In the genomic region with DNA sequence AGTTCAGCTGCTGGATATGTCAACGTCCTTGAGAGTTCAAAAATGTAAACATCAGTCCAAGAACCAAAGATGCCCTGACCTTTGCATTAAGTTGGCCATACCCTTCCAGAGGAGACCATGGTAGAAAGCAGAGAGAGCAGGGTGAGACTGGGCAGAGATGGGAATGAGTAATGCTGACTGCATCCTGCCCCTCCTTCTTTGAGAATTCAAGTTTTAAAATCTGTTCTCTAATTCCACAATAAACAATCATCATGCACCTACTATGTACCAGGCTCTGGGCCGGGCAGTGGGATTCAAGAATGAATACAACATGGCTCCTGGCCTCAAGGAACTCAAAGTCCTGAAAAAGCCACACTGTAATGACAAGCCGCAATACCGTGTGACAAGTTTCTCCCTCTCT, we compare ENCODE assay signal across 37 cellular contexts. TPM values are rescaled to one million over a fixed set of nuclear protein-coding genes. Genes with fewer than 3 reads are reported as not detected.
DNase-seq lines count a peak whose midpoint lies in the region; ATAC-seq and TF ChIP-seq lines count a peak whose summit lies in the region.
"Had no signal": no experiment of that assay in that cellular context is flagged by ENCODE, and none has a peak within 500 bp of the region (broad histone marks: within the 10 kb centered on the region; RNA-seq: fewer than 3 reads in every experiment).

No MANE protein-coding gene starts in this region.

- CTCF ChIA-PET in RWPE1 (lab: Yijun Ruan, JAX), result no interaction called here

- no peak overlapping the region for H3K4me3 ChIP-seq in fibroblast of mammary gland (ENCODE audit: control insufficient read depth, low read depth, low read length)
- H3K4me3 ChIP-seq: GM23338, left lung, pancreas, skin epidermis, suprapubic skin, upper lobe of left lung had no signal

- POLR2A ChIA-PET in RWPE1 (lab: Yijun Ruan, JAX; ENCODE audit: low non-redundant PET), result no interaction called here

- H3K27ac ChIP-seq in RWPE1, result no peak overlapping the region
- H3K27ac ChIP-seq: KMS-11, left lung, pancreas, suprapubic skin, upper lobe of left lung, VCaP had no signal

- DNase-seq in A172 (ENCODE audit: low spot score) (peak; percentile 23), GM03348 (ENCODE audit: low spot score) (peak; percentile 37), RWPE1 (ENCODE audit: low spot score) (peak; percentile 26), fibroblast of mammary gland (ENCODE audit: low read depth) (peak; percentile 28), DMS153 (lab: John Stamatoyannopoulos, UW) (no peak), NOMO-1 (lab: John Stamatoyannopoulos, UW; ENCODE audit: unreplicated experiment in 2 of 2) (no peak)
- DNase-seq: activated CD4-positive, alpha-beta T cell treated with anti-CD3 and anti-CD28 coated beads for 4 hours; activated CD8-positive, alpha-beta T cell treated with anti-CD3 and anti-CD28 coated beads, Interleukin-2, amount 10 ng/mL, durations not matched to agents 7 days and 5 days; activated naive CD4-positive, alpha-beta T cell treated with anti-CD3 and anti-CD28 coated beads, Interleukin-2, amount 50 U/mL, for 16 hours; amniotic stem cell; CD8-positive, alpha-beta memory T cell; GDM1; HFFc6; left lung; mesenchymal stem cell; NCI-H1436; NCI-H2081; NCI-H345; NCI-H69; pancreas; SIG-M5; stimulated activated naive CD4-positive, alpha-beta T cell; upper lobe of left lung had no signal

- TF ChIP-seq CTCF in RWPE1 (conservative IDR thresholded peaks at IDR 0.05; ENCODE audit: low read depth) (no peak), fibroblast of mammary gland (conservative IDR thresholded peaks at IDR 0.05; ENCODE audit: control insufficient read depth, insufficient read depth, low read depth, low read length) (no peak)

- ATAC-seq in GM21515 (IDR thresholded peaks at IDR 0.05; ENCODE audit: unreplicated experiment) (no peak), HG02973 (IDR thresholded peaks at IDR 0.05; ENCODE audit: unreplicated experiment) (no peak)
- ATAC-seq: activated CD8-positive, alpha-beta T cell treated with anti-CD3 and anti-CD28 coated beads, Interleukin-2, amount 10 ng/mL, durations not matched to agents 7 days and 5 days; activated T-helper 17 cell treated with anti-CD3 and anti-CD28 coated beads, Interleukin-2, amount 50 U/mL, for 72 hours; GM23338; left lung; Panc1; pancreas had no signal

RNA-seq across cellular contexts. Expression of gene HAO2, which starts 3.9 kb away (rescaled TPM):
- total RNA-seq in A172 (2014; rRNA removed; shearing (Covaris generic)), result not detected in 2 replicates
- total RNA-seq: activated CD8-positive, alpha-beta T cell treated with anti-CD3 and anti-CD28 coated beads, Interleukin-2, amount 10 ng/mL, durations not matched to agents 7 days and 5 days; activated T-helper 17 cell treated with anti-CD3 and anti-CD28 coated beads, Interleukin-2, amount 50 U/mL, for 72 hours; B cell; CD8-positive, alpha-beta memory T cell; cerebellum; dermis microvascular lymphatic vessel endothelial cell; fibroblast of lung; GM23338; HFFc6; left lung; pancreas; renal cortical epithelial cell had no signal

RNA-seq across cellular contexts. Expression of gene HSD3B2, which starts 50.3 kb away (rescaled TPM):
- not detected in 2 replicates for total RNA-seq in A172 (2014; rRNA removed; shearing (Covaris generic))
- total RNA-seq: activated CD8-positive, alpha-beta T cell treated with anti-CD3 and anti-CD28 coated beads, Interleukin-2, amount 10 ng/mL, durations not matched to agents 7 days and 5 days; activated T-helper 17 cell treated with anti-CD3 and anti-CD28 coated beads, Interleukin-2, amount 50 U/mL, for 72 hours; B cell; CD8-positive, alpha-beta memory T cell; cerebellum; dermis microvascular lymphatic vessel endothelial cell; fibroblast of lung; GM23338; HFFc6; left lung; renal cortical epithelial cell had no signal

Comparison
In these comparisons a context has a peak if more than half of its experiments do, and no peak if none do; other contexts are left out.
1. DNase-seq: peak in A172 (single experiment), GM03348 (single experiment), RWPE1 (single experiment) and fibroblast of mammary gland (single experiment); none in DMS153 (single experiment) and NOMO-1 (0 of 2).